In genomic region chr11:46127150-46127638, GRCh38 we compare ENCODE assay signal across 8 cellular contexts. TPM values are rescaled to one million over a fixed set of nuclear protein-coding genes. Genes with fewer than 3 reads are reported as not detected.
A peak's percentile ranks its signal among the peaks of the same experiment; 100 is the strongest.
DNase-seq lines count a peak whose midpoint lies in the region; ATAC-seq, FAIRE-seq and TF ChIP-seq lines count a peak whose summit lies in the region.

No MANE protein-coding gene starts in this region.

- FAIRE-seq in small intestine (lab: Jason Lieb, UNC) = no peak

- H3F3A ChIP-seq in MM.1S (ENCODE audit: insufficient read depth, low read length) = peaks cover 3% of the 10 kb centered on the region; the same call in 1 of the 2 replicates

- H3K36me3 ChIP-seq in MM.1S (replicated peaks; ENCODE audit: insufficient read depth, low read length) = no peaks in the 10 kb centered on the region
- H3K36me3 ChIP-seq in small intestine (ENCODE audit: control insufficient read depth in 2 of 2, insufficient read depth in 2 of 2, low read length in 2 of 2) = no peaks in the 10 kb centered on the region

- H3K9me3 ChIP-seq in MM.1S (replicated peaks; ENCODE audit: insufficient read depth, low read length) (no peaks in the 10 kb centered on the region), small intestine (ENCODE audit: control insufficient read depth, low read depth) (no peaks in the 10 kb centered on the region)

- ATAC-seq in GM21576 (IDR thresholded peaks at IDR 0.05; ENCODE audit: unreplicated experiment) (peak; percentile 81), esophagus mucosa (peak; percentile 84), GM19397 (IDR thresholded peaks at IDR 0.05; ENCODE audit: unreplicated experiment) (no peak), GM19328 (IDR thresholded peaks at IDR 0.05; ENCODE audit: unreplicated experiment) (no peak)

- no peaks in the 10 kb centered on the region for H4K20me1 ChIP-seq in MM.1S (ENCODE audit: insufficient read depth, low read length)

- no peak overlapping the region for H3K4me3 ChIP-seq in MM.1S (ENCODE audit: low read length)
- H3K4me3 ChIP-seq in small intestine (ENCODE audit: low read depth in 1 of 2, low read length in 2 of 2) = no peak overlapping the region

- H3K4me2 ChIP-seq in MM.1S (ENCODE audit: low read depth, low read length) = no peak overlapping the region

- TF ChIP-seq CTCF in MM.1S (IDR thresholded peaks at IDR 0.05; ENCODE audit: low read length) = peak; percentile 51

- H3K79me2 ChIP-seq in MM.1S (ENCODE audit: low read length) = no peaks in the 10 kb centered on the region

- peak; percentile 75 for DNase-seq in Daoy (ENCODE audit: low read depth)
- peak; percentile 44 for DNase-seq in MM.1S
- DNase-seq in activated CD4-positive, alpha-beta T cell treated with anti-CD3 and anti-CD28 coated beads for 1 hour = peak; percentile 22
- peak; percentile 58 for DNase-seq in small intestine

- 16 to 28% (median 28%) methylated on average over 5 of the region's 5 CpGs for WGBS in small intestine, 3 donors

- no peaks in the 10 kb centered on the region for H3K27me3 ChIP-seq in MM.1S (replicated peaks; ENCODE audit: insufficient read depth, low read length)
- no peaks in the 10 kb centered on the region for H3K27me3 ChIP-seq in small intestine (ENCODE audit: control insufficient read depth in 2 of 2, insufficient read depth in 2 of 2, low read length in 2 of 2)

- H2AFZ ChIP-seq in MM.1S (ENCODE audit: low read length) = peak overlapping the region; percentile 25; the same call in 1 of the 2 replicates

- H3K27ac ChIP-seq in MM.1S (ENCODE audit: low read length) (no peak overlapping the region), small intestine (ENCODE audit: low read depth in 1 of 2, low read length in 1 of 2) (no peak overlapping the region)

- H3K4me1 ChIP-seq in MM.1S (ENCODE audit: low read length) = 0 out of 2 replicates have a peak, but pooled peaks cover 7% of the 10 kb centered on the region
- no peaks in the 10 kb centered on the region for H3K4me1 ChIP-seq in small intestine (ENCODE audit: control insufficient read depth in 2 of 2, insufficient read depth in 1 of 2, low read depth in 1 of 2, low read length in 1 of 2)

- H3K9ac ChIP-seq in MM.1S (ENCODE audit: low read length) = no peak overlapping the region

- H3K9me2 ChIP-seq in MM.1S (replicated peaks; ENCODE audit: insufficient read depth, low read length) = no peaks in the 10 kb centered on the region

RNA-seq across cellular contexts. Expression of gene PHF21A, which starts 5.9 kb away (rescaled TPM):
- total RNA-seq in Daoy (2014; rRNA removed; shearing (Covaris generic)) = 4.8 and 11.3 TPM in 2 replicates
- total RNA-seq in esophagus mucosa = 17.2 TPM
- 10 to 100 TPM in 1 of 3 donors, 1 to 10 TPM in 2; 4.9 to 10.5 (median 4.9) TPM for polyA plus RNA-seq in small intestine

Comparison
In these comparisons a context has a peak if more than half of its experiments do, and no peak if none do; other contexts are left out.
1. DNase-seq: peak in every context shown above with its lines; median percentile 75 in Daoy; 58 in small intestine; 44 in MM.1S; 22 in activated CD4-positive, alpha-beta T cell treated with anti-CD3 and anti-CD28 coated beads for 1 hour.
2. ATAC-seq: peak in GM21576 (single experiment) and esophagus mucosa (single experiment); none in GM19397 (single experiment) and GM19328 (single experiment).